1 cellular context compared by ENCODE assay signal in the genomic region with DNA sequence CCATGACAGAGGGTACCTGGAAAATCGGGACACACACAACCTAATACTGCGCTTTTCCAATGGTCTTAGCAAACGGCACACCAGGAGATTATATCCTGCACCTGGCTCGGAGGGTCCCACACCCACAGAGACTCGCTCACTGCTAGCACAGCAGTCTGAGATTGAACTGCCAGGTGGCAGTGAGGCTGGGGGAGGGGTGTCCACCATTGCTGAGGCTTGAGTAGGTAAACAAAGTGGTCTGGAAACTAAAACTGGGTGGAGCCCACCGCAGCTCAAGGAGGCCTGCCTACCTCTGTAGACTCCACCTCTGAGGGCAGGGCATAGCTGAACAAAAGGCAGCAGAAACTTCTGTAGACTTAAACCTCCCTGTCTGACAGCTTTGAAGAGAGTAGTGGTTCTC. TPM values are rescaled to one million over a fixed set of nuclear protein-coding genes. Genes with fewer than 3 reads are reported as not detected.
"Had no signal": no experiment of that assay in that cellular context is flagged by ENCODE, and none has a peak within 500 bp of the region (broad histone marks: within the 10 kb centered on the region; RNA-seq: fewer than 3 reads in every experiment).

No MANE protein-coding gene starts in this region.

RNA-seq across cellular contexts. Expression of a gene that starts 16.7 kb away (rescaled TPM):
- total RNA-seq: G401 had no signal
